In genomic region chr3:13677272-13677671, GRCh38 we compare ENCODE assay signal across 9 cellular contexts.
"Had no signal": no experiment of that assay in that cellular context is flagged by ENCODE, and none has a peak within 500 bp of the region (broad histone marks: within the 10 kb centered on the region; RNA-seq: fewer than 3 reads in every experiment).

No MANE protein-coding gene starts in this region.

- H3K4me1 Mint-ChIP-seq: IgD-negative memory B cell had no signal

- H3K36me3 Mint-ChIP-seq: IgD-negative memory B cell had no signal

- H3K27ac ChIP-seq: GM23248 had no signal

- FAIRE-seq: H54, HTR-8/SVneo had no signal

- H3K9ac ChIP-seq: GM23248 had no signal

- H2AFZ ChIP-seq: GM23248 had no signal

- H3K9me3 Mint-ChIP-seq: H9, HFFc6, IgD-negative memory B cell had no signal

- DNase-seq: GM23248, GOT3, H9, HCEC 1CT, HFFc6, KG1 had no signal

- H3K4me3 Mint-ChIP-seq: H9, HFFc6, IgD-negative memory B cell had no signal

- H3K4me3 ChIP-seq: GM23248 had no signal

- H3K27ac Mint-ChIP-seq: H9, HFFc6, IgD-negative memory B cell had no signal
